Comparison of ENCODE assay signal across 13 cellular contexts in the genomic region with DNA sequence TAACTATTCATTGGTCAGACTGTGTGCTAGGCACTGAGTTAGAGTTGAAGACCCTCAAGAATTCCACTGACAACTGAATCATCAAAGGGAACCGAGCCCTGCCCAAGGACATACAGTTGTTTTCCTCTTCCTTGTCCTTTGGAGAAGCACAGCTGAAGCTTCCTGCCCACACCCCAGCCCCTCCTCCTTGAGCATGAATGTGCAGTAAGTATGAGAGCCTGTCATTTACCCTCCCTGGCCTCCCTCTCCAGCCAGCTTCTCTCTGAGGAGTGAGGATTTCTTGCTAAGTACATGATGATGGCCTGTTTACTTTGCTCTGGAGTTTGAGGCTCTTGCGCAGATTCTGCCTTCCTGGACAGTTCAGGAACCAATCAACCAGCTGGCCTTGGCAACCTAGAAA.
DNase-seq lines count a peak whose midpoint lies in the region; ATAC-seq and TF ChIP-seq lines count a peak whose summit lies in the region.
"Had no signal": no experiment of that assay in that cellular context is flagged by ENCODE, and none has a peak within 500 bp of the region (broad histone marks: within the 10 kb centered on the region; RNA-seq: fewer than 3 reads in every experiment).

No MANE protein-coding gene starts in this region.

- no peaks in the 10 kb centered on the region for H3K9me3 ChIP-seq in MG63
- no peaks in the 10 kb centered on the region for H3K9me3 ChIP-seq in lung (ENCODE audit: control insufficient read depth in 2 of 2, insufficient read depth in 1 of 2, low read length in 1 of 2)

- ATAC-seq in lung (ENCODE audit: insufficient read depth, low FRiP score) = no peak

- intact Hi-C loops in head of caudate nucleus (cut with DNase I) = loop anchor here (10.0 kb wide), 1 partner anchor 233 kb away; a partner anchor contains a TSS

- H3K27ac ChIP-seq in lung (ENCODE audit: low read depth in 1 of 2, low read length in 1 of 2) = peak overlapping the region; percentile 28 to 38

- no peaks in the 10 kb centered on the region for H3K36me3 ChIP-seq in MG63
- H3K36me3 ChIP-seq in lung (ENCODE audit: control insufficient read depth in 2 of 2, insufficient read depth in 2 of 2, low read length in 2 of 2) = no peaks in the 10 kb centered on the region

- WGBS in lung, 2 donors = 31 to 44% methylated on average over 2 of the region's 2 CpGs

- TF ChIP-seq CTCF in choroid plexus epithelial cell (conservative IDR thresholded peaks at IDR 0.05; ENCODE audit: low read depth, low read length) (no peak), lung (IDR thresholded peaks at IDR 0.05; ENCODE audit: control extremely low read depth, extremely low read depth) (no peak)

- H3K4me1 ChIP-seq in lung (ENCODE audit: control insufficient read depth in 2 of 2, insufficient read depth in 2 of 2, low read length in 2 of 2) = peaks cover 12 to 33% of the 10 kb centered on the region in 2 donors

- DNase-seq in AG20443 (ENCODE audit: low spot score) (peak; percentile 56), MG63 (peak; percentile 48), choroid plexus epithelial cell (ENCODE audit: low read depth) (peak; percentile 73), lung (ENCODE audit: low spot score) (no peak), medulla oblongata (ENCODE audit: extremely low spot score) (no peak), GOT3 (lab: John Stamatoyannopoulos, UW) (no peak), head of caudate nucleus (no peak), cerebellar nuclear complex (lab: John Stamatoyannopoulos, UW) (no peak)
- DNase-seq: activated CD4-positive, alpha-beta T cell treated with anti-CD3 and anti-CD28 coated beads, Interleukin-2, amount 10 ng/mL, durations not matched to agents 24 days and 14 days; activated naive CD4-positive, alpha-beta T cell treated with anti-CD3 and anti-CD28 coated beads, Interleukin-2, amount 10 ng/mL, durations not matched to agents 7 days and 5 days; NCI-H2081; SHP77 treated with DMSO at 0.1 percent for 48 hours; stimulated activated CD8-positive, alpha-beta memory T cell treated with anti-CD3 and anti-CD28 coated beads, Interleukin-4, amount 100 ng/mL, for 48 hours had no signal

- H3K4me3 ChIP-seq in MG63 = no peak overlapping the region
- H3K4me3 ChIP-seq in choroid plexus epithelial cell (ENCODE audit: low read depth, low read length) = no peak overlapping the region
- no peak overlapping the region for H3K4me3 ChIP-seq in lung

- no peaks in the 10 kb centered on the region for H3K27me3 ChIP-seq in MG63
- H3K27me3 ChIP-seq in lung (ENCODE audit: control insufficient read depth, insufficient read depth) = no peaks in the 10 kb centered on the region

Comparison
In these comparisons a context has a peak if more than half of its experiments do, and no peak if none do; other contexts are left out.
1. DNase-seq: peak in AG20443 (single experiment), MG63 (single experiment) and choroid plexus epithelial cell (single experiment); none in lung (single experiment), medulla oblongata (single experiment), GOT3 (single experiment), head of caudate nucleus (0 of 42) and cerebellar nuclear complex (0 of 2).